Comparison of ENCODE assay signal across 12 cellular contexts in genomic region chr9:20701058-20701457, GRCh38. TPM values are rescaled to one million over a fixed set of nuclear protein-coding genes. Genes with fewer than 3 reads are reported as not detected.
A peak's percentile ranks its signal among the peaks of the same experiment; 100 is the strongest.
DNase-seq lines count a peak whose midpoint lies in the region; ATAC-seq and TF ChIP-seq lines count a peak whose summit lies in the region.
"Had no signal": no experiment of that assay in that cellular context is flagged by ENCODE, and none has a peak within 500 bp of the region (broad histone marks: within the 10 kb centered on the region; RNA-seq: fewer than 3 reads in every experiment).

No MANE protein-coding gene starts in this region.

- no peaks in the 10 kb centered on the region for H3K27me3 ChIP-seq in heart left ventricle
- H3K27me3 ChIP-seq in prostate gland (replicated peaks; ENCODE audit: insufficient read depth): no peaks in the 10 kb centered on the region
- H3K27me3 ChIP-seq: esophagus muscularis mucosa had no signal

- TF ChIP-seq POLR2A in heart left ventricle (IDR thresholded peaks at IDR 0.05): no peak
- no peak for TF ChIP-seq POLR2A in prostate gland (IDR thresholded peaks at IDR 0.05)

- H3K27ac Mint-ChIP-seq in natural killer cell: no peak overlapping the region
- H3K27ac Mint-ChIP-seq: HFFc6 had no signal

- H3K4me3 ChIP-seq in HEK293 (ENCODE audit: low read depth, low read length): no peak overlapping the region
- no peak overlapping the region for H3K4me3 ChIP-seq in heart left ventricle
- H3K4me3 ChIP-seq in prostate gland: no peak overlapping the region
- H3K4me3 ChIP-seq: esophagus muscularis mucosa had no signal

- POLR2A ChIA-PET in HEK293 (lab: Yijun Ruan, JAX): interaction anchor here (1.5 to 3.3 kb wide), 3 partner anchors 9 to 79 kb away, joined by 5 to 14 read pairs (median 7); partner anchors contain the start of genes FOCAD and MLLT3

- no peak overlapping the region for H3K4me3 Mint-ChIP-seq in natural killer cell
- H3K4me3 Mint-ChIP-seq: CD4-positive, alpha-beta memory T cell; HFFc6 had no signal

- H3K9me3 Mint-ChIP-seq in natural killer cell: no peaks in the 10 kb centered on the region
- H3K9me3 Mint-ChIP-seq: CD4-positive, alpha-beta memory T cell; HFFc6 had no signal

- no peaks in the 10 kb centered on the region for H3K27me3 Mint-ChIP-seq in natural killer cell (ENCODE audit: low read depth in 2 of 2)
- H3K27me3 Mint-ChIP-seq: CD4-positive, alpha-beta memory T cell had no signal

- H3K4me1 ChIP-seq in HEK293 (ENCODE audit: control insufficient read depth, insufficient read depth, low read length): peaks cover 8% of the 10 kb centered on the region; the same call in 1 of the 2 replicates
- H3K4me1 ChIP-seq in heart left ventricle: peaks cover 0 to 23% (median 14%) of the 10 kb centered on the region in 12 donors
- no peaks in the 10 kb centered on the region for H3K4me1 ChIP-seq in prostate gland (replicated peaks)

- peak; percentile 66 for DNase-seq in NCI-H2171 treated with DMSO at 0.1 percent for 48 hours (lab: John Stamatoyannopoulos, UW)
- no peak for DNase-seq in heart left ventricle
- peak; percentile 10 for DNase-seq in prostate gland (ENCODE audit: low spot score)
- no peak for DNase-seq in natural killer cell
- DNase-seq: CD4-positive, alpha-beta memory T cell; HFFc6; MV-4-11; trophoblast cell had no signal

- H3K36me3 ChIP-seq in HEK293 (ENCODE audit: control insufficient read depth in 2 of 2, insufficient read depth in 1 of 2, low read length in 2 of 2) (no peaks in the 10 kb centered on the region), heart left ventricle (no peaks in the 10 kb centered on the region), prostate gland (no peaks in the 10 kb centered on the region)
- H3K36me3 ChIP-seq: esophagus muscularis mucosa had no signal

- WGBS in heart left ventricle, 4 donors: 0 to 9% (median 2%) methylated on average over 1 of the region's 1 CpG
- WGBS in prostate gland: 10% methylated on average over 1 of the region's 1 CpG

- H3K36me3 Mint-ChIP-seq in natural killer cell: no peaks in the 10 kb centered on the region
- H3K36me3 Mint-ChIP-seq: CD4-positive, alpha-beta memory T cell had no signal

- intact Hi-C loops in heart left ventricle (cut with DNase I) (loop anchor here in 2 of 10 donors (5.0 to 10.0 kb wide), 2 partner anchors 79 to 114 kb away; partner anchors contain the start of gene MLLT3 (in 1 of the 2)), prostate gland (cut with DNase I) (no loop called here), natural killer cell (cut with micrococcal nuclease) (no loop called here)

- peaks cover 7 to 23% of the 10 kb centered on the region in 2 donors for H3K4me1 Mint-ChIP-seq in natural killer cell

- H3K27ac ChIP-seq in HEK293 (ENCODE audit: extremely low read depth, low read depth, low read length) (no peak overlapping the region), heart left ventricle (peak overlapping the region in 6 of 12 donors; percentile 9 to 54 (median 16)), prostate gland (peak overlapping the region in 1 of 2 donors; percentile 27)

- ATAC-seq in heart left ventricle (peak; percentile 29 to 73 (median 59)), natural killer cell (no peak), HG02678 (IDR thresholded peaks at IDR 0.05; ENCODE audit: unreplicated experiment) (no peak), GM21367 (IDR thresholded peaks at IDR 0.05; ENCODE audit: unreplicated experiment) (no peak)

- no peak for TF ChIP-seq CTCF in HEK293 (tag by site-specific recombination; IDR thresholded peaks at IDR 0.05)
- no peak for TF ChIP-seq CTCF in heart left ventricle (IDR thresholded peaks at IDR 0.05)
- no peak for TF ChIP-seq CTCF in prostate gland (IDR thresholded peaks at IDR 0.05)
- TF ChIP-seq CTCF in natural killer cell (IDR thresholded peaks at IDR 0.05): no peak

- CTCF ChIA-PET in HEK293 (lab: Yijun Ruan, JAX): interaction anchor here (0.9 kb wide), 1 partner anchor 12 kb away, joined by 3 read pairs; no protein-coding TSS in a partner anchor

- H3K9me3 ChIP-seq in HEK293 (ENCODE audit: control insufficient read depth, insufficient read depth, low read depth, low read length) (no peaks in the 10 kb centered on the region), heart left ventricle (no peaks in the 10 kb centered on the region), prostate gland (no peaks in the 10 kb centered on the region)
- H3K9me3 ChIP-seq: esophagus muscularis mucosa had no signal

TF ChIP-seq in HEK293, 187 proteins besides CTCF, POLR2A, EP300 and RAD21:
- no peak for TF ChIP-seq MEIS1 (CRISPR knock-in tag; IDR thresholded peaks at IDR 0.05; ENCODE audit: borderline replicate concordance)
- no peak for TF ChIP-seq ZNF596 (tag by site-specific recombination; IDR thresholded peaks at IDR 0.05)
- 0 out of 2 replicates have a peak, but pooled peaks have one; percentile 15 for TF ChIP-seq PRDM1 (tag by site-specific recombination; IDR thresholded peaks at IDR 0.05)
- TF ChIP-seq FEZF1 (tag by site-specific recombination; IDR thresholded peaks at IDR 0.05): peak; percentile 68
TF ChIP-seq in HEK293: peak in this region for 2.

RNA-seq across cellular contexts. Expression of gene FOCAD, which starts 17.0 kb away (rescaled TPM):
- total RNA-seq in heart left ventricle (10 to 100 TPM; 25.1 to 39.5 (median 32.6) TPM), prostate gland (10 to 100 TPM; 32.0 to 76.1 TPM), natural killer cell (10 to 100 TPM; 15.1 to 27.6 (median 18.8) TPM)
- 10 to 100 TPM in 1 of 2 donors, 1 to 10 TPM in 1; 8.6 to 15.3 TPM for polyA plus RNA-seq in heart left ventricle

Comparison
In these comparisons a context has a peak if more than half of its experiments do, and no peak if none do; other contexts are left out.
1. DNase-seq: peak in NCI-H2171 treated with DMSO at 0.1 percent for 48 hours (single experiment) and prostate gland (single experiment); none in heart left ventricle (0 of 5) and natural killer cell (single experiment).
2. ATAC-seq: peak in heart left ventricle (4 of 4); none in natural killer cell (0 of 3), HG02678 (single experiment) and GM21367 (single experiment).